ENCODE assay signal across 1 cellular context in the genomic region with DNA sequence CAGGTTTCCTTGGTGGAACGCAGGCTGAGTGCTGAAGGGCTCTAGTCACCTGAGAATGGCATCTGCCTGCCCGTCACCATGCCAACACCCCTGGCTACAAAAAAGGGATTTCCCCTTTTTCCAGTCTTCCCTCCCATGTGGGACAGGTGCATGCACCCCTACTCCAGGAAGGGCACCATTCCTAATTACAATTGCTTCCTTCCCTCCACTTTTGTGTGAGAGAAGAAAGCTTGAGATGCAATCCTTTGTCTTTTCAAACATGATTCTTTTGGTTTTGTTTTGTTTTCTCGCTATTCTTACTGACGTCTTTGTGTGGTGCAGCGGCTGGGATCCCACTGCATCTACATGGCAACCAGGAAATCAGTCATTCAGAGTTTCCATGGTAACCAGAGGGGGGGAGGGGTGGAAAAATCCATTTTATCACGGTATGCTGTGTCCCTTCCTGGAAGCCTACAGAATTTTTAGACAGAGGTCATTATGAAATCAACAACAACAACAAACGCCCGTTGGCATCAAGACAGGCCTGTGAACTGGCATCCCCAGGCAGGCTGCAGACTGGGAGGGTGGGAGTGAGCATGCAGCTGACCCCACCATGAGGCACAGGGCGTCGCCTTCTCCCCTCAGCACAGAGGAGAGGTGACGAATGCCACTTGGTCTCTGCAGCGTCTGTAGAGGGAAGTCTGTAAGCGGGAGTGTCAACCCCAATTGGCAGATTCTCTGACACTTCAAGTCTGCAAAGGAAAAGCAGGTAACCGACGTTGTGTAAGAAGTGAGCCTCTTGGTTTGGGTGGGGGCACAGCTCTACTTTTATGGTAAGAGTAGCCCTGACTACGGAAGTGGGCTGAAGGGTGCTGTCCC.
TF ChIP-seq lines count a peak whose summit lies in the region.

No MANE protein-coding gene starts in this region.

TF ChIP-seq in H1, 55 proteins besides CTCF, POLR2A, EP300 and RAD21 (continued from another document):
- TF ChIP-seq, protein P1, sequence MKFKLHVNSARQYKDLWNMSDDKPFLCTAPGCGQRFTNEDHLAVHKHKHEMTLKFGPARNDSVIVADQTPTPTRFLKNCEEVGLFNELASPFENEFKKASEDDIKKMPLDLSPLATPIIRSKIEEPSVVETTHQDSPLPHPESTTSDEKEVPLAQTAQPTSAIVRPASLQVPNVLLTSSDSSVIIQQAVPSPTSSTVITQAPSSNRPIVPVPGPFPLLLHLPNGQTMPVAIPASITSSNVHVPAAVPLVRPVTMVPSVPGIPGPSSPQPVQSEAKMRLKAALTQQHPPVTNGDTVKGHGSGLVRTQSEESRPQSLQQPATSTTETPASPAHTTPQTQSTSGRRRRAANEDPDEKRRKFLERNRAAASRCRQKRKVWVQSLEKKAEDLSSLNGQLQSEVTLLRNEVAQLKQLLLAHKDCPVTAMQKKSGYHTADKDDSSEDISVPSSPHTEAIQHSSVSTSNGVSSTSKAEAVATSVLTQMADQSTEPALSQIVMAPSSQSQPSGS (IDR thresholded peaks at IDR 0.05; ENCODE audit: low read length) = 0 out of 2 replicates have a peak, but pooled peaks have one; percentile 13
- no peak for TF ChIP-seq SRF (IDR thresholded peaks at IDR 0.05; ENCODE audit: low read depth, low read length)
- TF ChIP-seq BRCA1 (IDR thresholded peaks at IDR 0.05; ENCODE audit: low read depth, low read length) = no peak
- TF ChIP-seq PHF8 (conservative IDR thresholded peaks at IDR 0.05; ENCODE audit: low read depth, low read length) = no peak
- peak; percentile 61 to 90; a peak in 3 of 4 replicates for TF ChIP-seq SIN3A (conservative IDR thresholded peaks at IDR 0.05 in 1 of 2, IDR thresholded peaks at IDR 0.05 in 1 of 2; ENCODE audit: low read depth in 1 of 2, low read length in 2 of 2)
- TF ChIP-seq MAFK (IDR thresholded peaks at IDR 0.05; ENCODE audit: low read depth, low read length) = no peak
- peak; percentile 83; the same call in 1 of the 2 replicates for TF ChIP-seq RBBP5 (IDR thresholded peaks at IDR 0.05; ENCODE audit: borderline replicate concordance, low read depth, low read length)
- peak; percentile 52; the same call in 1 of the 2 replicates for TF ChIP-seq SP1 (IDR thresholded peaks at IDR 0.05; ENCODE audit: low read depth, low read length)
- TF ChIP-seq SAP30 (IDR thresholded peaks at IDR 0.05; ENCODE audit: insufficient read depth, insufficient replicate concordance, low read length) = no peak
- TF ChIP-seq JUND (IDR thresholded peaks at IDR 0.05; ENCODE audit: low read length) = no peak
- no peak for TF ChIP-seq EGR1 (IDR thresholded peaks at IDR 0.05; ENCODE audit: borderline replicate concordance, low read depth, low read length)
- TF ChIP-seq KDM4A (IDR thresholded peaks at IDR 0.05; ENCODE audit: low read depth, low read length, severe bottlenecking) = no peak
- no peak for TF ChIP-seq TBP (IDR thresholded peaks at IDR 0.05; ENCODE audit: low read depth, low read length)
- peak; percentile 55; the same call in 1 of the 2 replicates for TF ChIP-seq CHD2 (IDR thresholded peaks at IDR 0.05; ENCODE audit: low read length)
- TF ChIP-seq, protein P2, sequence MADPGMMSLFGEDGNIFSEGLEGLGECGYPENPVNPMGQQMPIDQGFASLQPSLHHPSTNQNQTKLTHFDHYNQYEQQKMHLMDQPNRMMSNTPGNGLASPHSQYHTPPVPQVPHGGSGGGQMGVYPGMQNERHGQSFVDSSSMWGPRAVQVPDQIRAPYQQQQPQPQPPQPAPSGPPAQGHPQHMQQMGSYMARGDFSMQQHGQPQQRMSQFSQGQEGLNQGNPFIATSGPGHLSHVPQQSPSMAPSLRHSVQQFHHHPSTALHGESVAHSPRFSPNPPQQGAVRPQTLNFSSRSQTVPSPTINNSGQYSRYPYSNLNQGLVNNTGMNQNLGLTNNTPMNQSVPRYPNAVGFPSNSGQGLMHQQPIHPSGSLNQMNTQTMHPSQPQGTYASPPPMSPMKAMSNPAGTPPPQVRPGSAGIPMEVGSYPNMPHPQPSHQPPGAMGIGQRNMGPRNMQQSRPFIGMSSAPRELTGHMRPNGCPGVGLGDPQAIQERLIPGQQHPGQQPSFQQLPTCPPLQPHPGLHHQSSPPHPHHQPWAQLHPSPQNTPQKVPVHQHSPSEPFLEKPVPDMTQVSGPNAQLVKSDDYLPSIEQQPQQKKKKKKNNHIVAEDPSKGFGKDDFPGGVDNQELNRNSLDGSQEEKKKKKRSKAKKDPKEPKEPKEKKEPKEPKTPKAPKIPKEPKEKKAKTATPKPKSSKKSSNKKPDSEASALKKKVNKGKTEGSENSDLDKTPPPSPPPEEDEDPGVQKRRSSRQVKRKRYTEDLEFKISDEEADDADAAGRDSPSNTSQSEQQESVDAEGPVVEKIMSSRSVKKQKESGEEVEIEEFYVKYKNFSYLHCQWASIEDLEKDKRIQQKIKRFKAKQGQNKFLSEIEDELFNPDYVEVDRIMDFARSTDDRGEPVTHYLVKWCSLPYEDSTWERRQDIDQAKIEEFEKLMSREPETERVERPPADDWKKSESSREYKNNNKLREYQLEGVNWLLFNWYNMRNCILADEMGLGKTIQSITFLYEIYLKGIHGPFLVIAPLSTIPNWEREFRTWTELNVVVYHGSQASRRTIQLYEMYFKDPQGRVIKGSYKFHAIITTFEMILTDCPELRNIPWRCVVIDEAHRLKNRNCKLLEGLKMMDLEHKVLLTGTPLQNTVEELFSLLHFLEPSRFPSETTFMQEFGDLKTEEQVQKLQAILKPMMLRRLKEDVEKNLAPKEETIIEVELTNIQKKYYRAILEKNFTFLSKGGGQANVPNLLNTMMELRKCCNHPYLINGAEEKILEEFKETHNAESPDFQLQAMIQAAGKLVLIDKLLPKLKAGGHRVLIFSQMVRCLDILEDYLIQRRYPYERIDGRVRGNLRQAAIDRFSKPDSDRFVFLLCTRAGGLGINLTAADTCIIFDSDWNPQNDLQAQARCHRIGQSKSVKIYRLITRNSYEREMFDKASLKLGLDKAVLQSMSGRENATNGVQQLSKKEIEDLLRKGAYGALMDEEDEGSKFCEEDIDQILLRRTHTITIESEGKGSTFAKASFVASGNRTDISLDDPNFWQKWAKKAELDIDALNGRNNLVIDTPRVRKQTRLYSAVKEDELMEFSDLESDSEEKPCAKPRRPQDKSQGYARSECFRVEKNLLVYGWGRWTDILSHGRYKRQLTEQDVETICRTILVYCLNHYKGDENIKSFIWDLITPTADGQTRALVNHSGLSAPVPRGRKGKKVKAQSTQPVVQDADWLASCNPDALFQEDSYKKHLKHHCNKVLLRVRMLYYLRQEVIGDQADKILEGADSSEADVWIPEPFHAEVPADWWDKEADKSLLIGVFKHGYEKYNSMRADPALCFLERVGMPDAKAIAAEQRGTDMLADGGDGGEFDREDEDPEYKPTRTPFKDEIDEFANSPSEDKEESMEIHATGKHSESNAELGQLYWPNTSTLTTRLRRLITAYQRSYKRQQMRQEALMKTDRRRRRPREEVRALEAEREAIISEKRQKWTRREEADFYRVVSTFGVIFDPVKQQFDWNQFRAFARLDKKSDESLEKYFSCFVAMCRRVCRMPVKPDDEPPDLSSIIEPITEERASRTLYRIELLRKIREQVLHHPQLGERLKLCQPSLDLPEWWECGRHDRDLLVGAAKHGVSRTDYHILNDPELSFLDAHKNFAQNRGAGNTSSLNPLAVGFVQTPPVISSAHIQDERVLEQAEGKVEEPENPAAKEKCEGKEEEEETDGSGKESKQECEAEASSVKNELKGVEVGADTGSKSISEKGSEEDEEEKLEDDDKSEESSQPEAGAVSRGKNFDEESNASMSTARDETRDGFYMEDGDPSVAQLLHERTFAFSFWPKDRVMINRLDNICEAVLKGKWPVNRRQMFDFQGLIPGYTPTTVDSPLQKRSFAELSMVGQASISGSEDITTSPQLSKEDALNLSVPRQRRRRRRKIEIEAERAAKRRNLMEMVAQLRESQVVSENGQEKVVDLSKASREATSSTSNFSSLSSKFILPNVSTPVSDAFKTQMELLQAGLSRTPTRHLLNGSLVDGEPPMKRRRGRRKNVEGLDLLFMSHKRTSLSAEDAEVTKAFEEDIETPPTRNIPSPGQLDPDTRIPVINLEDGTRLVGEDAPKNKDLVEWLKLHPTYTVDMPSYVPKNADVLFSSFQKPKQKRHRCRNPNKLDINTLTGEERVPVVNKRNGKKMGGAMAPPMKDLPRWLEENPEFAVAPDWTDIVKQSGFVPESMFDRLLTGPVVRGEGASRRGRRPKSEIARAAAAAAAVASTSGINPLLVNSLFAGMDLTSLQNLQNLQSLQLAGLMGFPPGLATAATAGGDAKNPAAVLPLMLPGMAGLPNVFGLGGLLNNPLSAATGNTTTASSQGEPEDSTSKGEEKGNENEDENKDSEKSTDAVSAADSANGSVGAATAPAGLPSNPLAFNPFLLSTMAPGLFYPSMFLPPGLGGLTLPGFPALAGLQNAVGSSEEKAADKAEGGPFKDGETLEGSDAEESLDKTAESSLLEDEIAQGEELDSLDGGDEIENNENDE (IDR thresholded peaks at IDR 0.05; ENCODE audit: insufficient replicate concordance, low read length) = no peak
- no peak for TF ChIP-seq BCL11A (IDR thresholded peaks at IDR 0.05; ENCODE audit: low read depth in 2 of 2, low read length in 2 of 2)
- no peak for TF ChIP-seq BACH1 (IDR thresholded peaks at IDR 0.05; ENCODE audit: low read length)
- no peak for TF ChIP-seq RXRA (IDR thresholded peaks at IDR 0.05; ENCODE audit: insufficient read depth, low read depth, low read length)
- TF ChIP-seq TAF7 (optimal IDR thresholded peaks at IDR 0.05; ENCODE audit: borderline replicate concordance, low read depth, low read length) = no peak
- TF ChIP-seq TCF12 (IDR thresholded peaks at IDR 0.05; ENCODE audit: low read depth, low read length) = 0 out of 2 replicates have a peak, but pooled peaks have one; percentile 25
- TF ChIP-seq KDM5A (IDR thresholded peaks at IDR 0.05; ENCODE audit: low read length) = no peak
- no peak for TF ChIP-seq SP2 (IDR thresholded peaks at IDR 0.05; ENCODE audit: low read length)
- no peak for TF ChIP-seq SIX5 (IDR thresholded peaks at IDR 0.05; ENCODE audit: low read depth, low read length)
- no peak for TF ChIP-seq CTBP2 (IDR thresholded peaks at IDR 0.05; ENCODE audit: borderline replicate concordance, insufficient read depth, insufficient read length, low read length)
- TF ChIP-seq, protein P3, sequence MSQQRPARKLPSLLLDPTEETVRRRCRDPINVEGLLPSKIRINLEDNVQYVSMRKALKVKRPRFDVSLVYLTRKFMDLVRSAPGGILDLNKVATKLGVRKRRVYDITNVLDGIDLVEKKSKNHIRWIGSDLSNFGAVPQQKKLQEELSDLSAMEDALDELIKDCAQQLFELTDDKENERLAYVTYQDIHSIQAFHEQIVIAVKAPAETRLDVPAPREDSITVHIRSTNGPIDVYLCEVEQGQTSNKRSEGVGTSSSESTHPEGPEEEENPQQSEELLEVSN (IDR thresholded peaks at IDR 0.05) = peak; percentile 58
- TF ChIP-seq TAF1 (IDR thresholded peaks at IDR 0.05; ENCODE audit: low read depth, low read length) = peak; percentile 17; the same call in 1 of the 2 replicates
- peak; percentile 99 for TF ChIP-seq ASH2L (IDR thresholded peaks at IDR 0.05; ENCODE audit: low read length)
- no peak for TF ChIP-seq NANOG (IDR thresholded peaks at IDR 0.05; ENCODE audit: insufficient read depth, low read depth, low read length, poor library complexity, severe bottlenecking)
- TF ChIP-seq SUZ12 (IDR thresholded peaks at IDR 0.05; ENCODE audit: low read length) = no peak
- TF ChIP-seq NRF1 (IDR thresholded peaks at IDR 0.05; ENCODE audit: low read depth, low read length) = no peak
- TF ChIP-seq CREB1 (IDR thresholded peaks at IDR 0.05) = no peak
- TF ChIP-seq KDM1A (IDR thresholded peaks at IDR 0.05; ENCODE audit: borderline replicate concordance, low read length) = no peak; the same call in 1 of the 2 replicates
- TF ChIP-seq, protein P4, sequence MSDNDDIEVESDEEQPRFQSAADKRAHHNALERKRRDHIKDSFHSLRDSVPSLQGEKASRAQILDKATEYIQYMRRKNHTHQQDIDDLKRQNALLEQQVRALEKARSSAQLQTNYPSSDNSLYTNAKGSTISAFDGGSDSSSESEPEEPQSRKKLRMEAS (IDR thresholded peaks at IDR 0.05) = peak; percentile 73; the same call in 1 of the 2 replicates
- peak; percentile 53; the same call in 1 of the 2 replicates for TF ChIP-seq TEAD4 (IDR thresholded peaks at IDR 0.05; ENCODE audit: low read depth, low read length)
- TF ChIP-seq HDAC2 (IDR thresholded peaks at IDR 0.05; ENCODE audit: borderline replicate concordance in 1 of 2, low read depth in 2 of 2, low read length in 2 of 2) = peak in 1 of 2 experiments; percentile 68; a peak in 1 of 4 replicates
- TF ChIP-seq CEBPB (IDR thresholded peaks at IDR 0.05; ENCODE audit: low read depth, low read length) = no peak
- no peak for TF ChIP-seq EZH2 (IDR thresholded peaks at IDR 0.05; ENCODE audit: low read depth, low read length, severe bottlenecking)
- no peak for TF ChIP-seq FOSL1 (IDR thresholded peaks at IDR 0.05; ENCODE audit: insufficient read depth, low read depth, low read length)
- TF ChIP-seq GTF2F1 (IDR thresholded peaks at IDR 0.05; ENCODE audit: borderline replicate concordance, low read depth, low read length) = no peak
- no peak for TF ChIP-seq RNF2 (IDR thresholded peaks at IDR 0.05; ENCODE audit: borderline replicate concordance, low read depth, low read length, missing control alignments, poor library complexity, severe bottlenecking)
- no peak for TF ChIP-seq CBX8 (IDR thresholded peaks at IDR 0.05; ENCODE audit: borderline replicate concordance, low read depth, low read length)
- TF ChIP-seq CHD1 (IDR thresholded peaks at IDR 0.05; ENCODE audit: low read depth, low read length) = no peak
- TF ChIP-seq, protein P5, sequence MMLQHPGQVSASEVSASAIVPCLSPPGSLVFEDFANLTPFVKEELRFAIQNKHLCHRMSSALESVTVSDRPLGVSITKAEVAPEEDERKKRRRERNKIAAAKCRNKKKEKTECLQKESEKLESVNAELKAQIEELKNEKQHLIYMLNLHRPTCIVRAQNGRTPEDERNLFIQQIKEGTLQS (IDR thresholded peaks at IDR 0.05; ENCODE audit: insufficient read depth, low read depth, low read length) = no peak
- TF ChIP-seq, protein P6, sequence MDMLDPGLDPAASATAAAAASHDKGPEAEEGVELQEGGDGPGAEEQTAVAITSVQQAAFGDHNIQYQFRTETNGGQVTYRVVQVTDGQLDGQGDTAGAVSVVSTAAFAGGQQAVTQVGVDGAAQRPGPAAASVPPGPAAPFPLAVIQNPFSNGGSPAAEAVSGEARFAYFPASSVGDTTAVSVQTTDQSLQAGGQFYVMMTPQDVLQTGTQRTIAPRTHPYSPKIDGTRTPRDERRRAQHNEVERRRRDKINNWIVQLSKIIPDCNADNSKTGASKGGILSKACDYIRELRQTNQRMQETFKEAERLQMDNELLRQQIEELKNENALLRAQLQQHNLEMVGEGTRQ (IDR thresholded peaks at IDR 0.05; ENCODE audit: low read length) = no peak
- TF ChIP-seq SP4 (IDR thresholded peaks at IDR 0.05; ENCODE audit: low read length) = no peak
